1 cellular context compared by ENCODE assay signal in the genomic region with DNA sequence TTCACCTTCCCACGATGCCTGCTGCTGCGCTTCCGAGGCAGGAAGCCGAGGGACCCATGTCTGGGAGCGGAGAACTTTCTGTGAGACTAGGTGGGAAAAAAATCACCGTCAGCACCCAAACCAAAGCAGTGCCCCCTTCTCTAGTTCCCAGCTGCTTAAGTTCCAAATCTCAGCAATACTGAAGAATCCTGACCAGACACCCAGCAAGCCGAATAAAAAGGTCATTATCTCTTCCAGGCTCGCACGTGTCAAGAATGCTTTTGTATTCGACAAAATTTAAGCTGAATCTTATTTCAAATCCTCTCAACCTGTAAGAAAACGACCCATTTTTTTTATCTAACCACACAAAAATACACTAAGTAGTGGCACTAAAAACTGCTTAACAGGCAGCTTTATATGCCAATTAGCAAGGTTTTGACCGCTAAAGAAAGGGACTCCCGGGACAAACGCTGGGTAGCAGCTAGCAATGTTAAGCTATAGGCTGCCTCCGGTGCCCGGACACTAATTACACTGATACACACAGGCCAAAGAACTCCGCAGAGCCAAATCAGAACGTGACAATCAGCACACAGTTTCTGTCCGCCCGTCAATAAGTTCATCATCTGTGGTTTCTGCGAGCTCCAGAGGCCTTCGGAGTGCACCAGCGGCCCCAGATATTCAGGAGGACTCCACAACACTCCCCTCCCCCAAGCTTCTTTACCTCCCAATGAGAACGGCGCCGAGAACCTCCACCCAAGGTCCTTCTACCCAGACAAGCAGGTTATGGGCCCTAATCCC.
TF ChIP-seq lines count a peak whose summit lies in the region.

No MANE protein-coding gene starts in this region.

TF ChIP-seq in HEK293, 187 proteins besides CTCF, POLR2A, EP300 and RAD21 (continued from another document):
- TF ChIP-seq, protein P1, sequence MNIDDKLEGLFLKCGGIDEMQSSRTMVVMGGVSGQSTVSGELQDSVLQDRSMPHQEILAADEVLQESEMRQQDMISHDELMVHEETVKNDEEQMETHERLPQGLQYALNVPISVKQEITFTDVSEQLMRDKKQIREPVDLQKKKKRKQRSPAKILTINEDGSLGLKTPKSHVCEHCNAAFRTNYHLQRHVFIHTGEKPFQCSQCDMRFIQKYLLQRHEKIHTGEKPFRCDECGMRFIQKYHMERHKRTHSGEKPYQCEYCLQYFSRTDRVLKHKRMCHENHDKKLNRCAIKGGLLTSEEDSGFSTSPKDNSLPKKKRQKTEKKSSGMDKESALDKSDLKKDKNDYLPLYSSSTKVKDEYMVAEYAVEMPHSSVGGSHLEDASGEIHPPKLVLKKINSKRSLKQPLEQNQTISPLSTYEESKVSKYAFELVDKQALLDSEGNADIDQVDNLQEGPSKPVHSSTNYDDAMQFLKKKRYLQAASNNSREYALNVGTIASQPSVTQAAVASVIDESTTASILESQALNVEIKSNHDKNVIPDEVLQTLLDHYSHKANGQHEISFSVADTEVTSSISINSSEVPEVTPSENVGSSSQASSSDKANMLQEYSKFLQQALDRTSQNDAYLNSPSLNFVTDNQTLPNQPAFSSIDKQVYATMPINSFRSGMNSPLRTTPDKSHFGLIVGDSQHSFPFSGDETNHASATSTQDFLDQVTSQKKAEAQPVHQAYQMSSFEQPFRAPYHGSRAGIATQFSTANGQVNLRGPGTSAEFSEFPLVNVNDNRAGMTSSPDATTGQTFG (tag by site-specific recombination; IDR thresholded peaks at IDR 0.05; ENCODE audit: borderline replicate concordance), result no peak
- no peak for TF ChIP-seq ZNF510 (tag by site-specific recombination; IDR thresholded peaks at IDR 0.05; ENCODE audit: insufficient replicate concordance)
- TF ChIP-seq, protein P2, sequence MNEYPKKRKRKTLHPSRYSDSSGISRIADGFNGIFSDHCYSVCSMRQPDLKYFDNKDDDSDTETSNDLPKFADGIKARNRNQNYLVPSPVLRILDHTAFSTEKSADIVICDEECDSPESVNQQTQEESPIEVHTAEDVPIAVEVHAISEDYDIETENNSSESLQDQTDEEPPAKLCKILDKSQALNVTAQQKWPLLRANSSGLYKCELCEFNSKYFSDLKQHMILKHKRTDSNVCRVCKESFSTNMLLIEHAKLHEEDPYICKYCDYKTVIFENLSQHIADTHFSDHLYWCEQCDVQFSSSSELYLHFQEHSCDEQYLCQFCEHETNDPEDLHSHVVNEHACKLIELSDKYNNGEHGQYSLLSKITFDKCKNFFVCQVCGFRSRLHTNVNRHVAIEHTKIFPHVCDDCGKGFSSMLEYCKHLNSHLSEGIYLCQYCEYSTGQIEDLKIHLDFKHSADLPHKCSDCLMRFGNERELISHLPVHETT (tag by site-specific recombination; IDR thresholded peaks at IDR 0.05), result no peak
- TF ChIP-seq ZFP37 (tag by site-specific recombination; IDR thresholded peaks at IDR 0.05), result no peak; the same call in 1 of the 2 replicates
- no peak for TF ChIP-seq ZBTB7A (tag by site-specific recombination; IDR thresholded peaks at IDR 0.05; ENCODE audit: low read depth)
- TF ChIP-seq SCRT2 (tag by site-specific recombination; IDR thresholded peaks at IDR 0.05), result no peak
- no peak for TF ChIP-seq ZNF174 (tag by site-specific recombination; IDR thresholded peaks at IDR 0.05)
- TF ChIP-seq, protein P3, sequence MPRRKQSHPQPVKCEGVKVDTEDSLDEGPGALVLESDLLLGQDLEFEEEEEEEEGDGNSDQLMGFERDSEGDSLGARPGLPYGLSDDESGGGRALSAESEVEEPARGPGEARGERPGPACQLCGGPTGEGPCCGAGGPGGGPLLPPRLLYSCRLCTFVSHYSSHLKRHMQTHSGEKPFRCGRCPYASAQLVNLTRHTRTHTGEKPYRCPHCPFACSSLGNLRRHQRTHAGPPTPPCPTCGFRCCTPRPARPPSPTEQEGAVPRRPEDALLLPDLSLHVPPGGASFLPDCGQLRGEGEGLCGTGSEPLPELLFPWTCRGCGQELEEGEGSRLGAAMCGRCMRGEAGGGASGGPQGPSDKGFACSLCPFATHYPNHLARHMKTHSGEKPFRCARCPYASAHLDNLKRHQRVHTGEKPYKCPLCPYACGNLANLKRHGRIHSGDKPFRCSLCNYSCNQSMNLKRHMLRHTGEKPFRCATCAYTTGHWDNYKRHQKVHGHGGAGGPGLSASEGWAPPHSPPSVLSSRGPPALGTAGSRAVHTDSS (tag by site-specific recombination; IDR thresholded peaks at IDR 0.05), result 0 out of 2 replicates have a peak, but pooled peaks have one; percentile 2
